8 cellular contexts compared by ENCODE assay signal in the genomic region with DNA sequence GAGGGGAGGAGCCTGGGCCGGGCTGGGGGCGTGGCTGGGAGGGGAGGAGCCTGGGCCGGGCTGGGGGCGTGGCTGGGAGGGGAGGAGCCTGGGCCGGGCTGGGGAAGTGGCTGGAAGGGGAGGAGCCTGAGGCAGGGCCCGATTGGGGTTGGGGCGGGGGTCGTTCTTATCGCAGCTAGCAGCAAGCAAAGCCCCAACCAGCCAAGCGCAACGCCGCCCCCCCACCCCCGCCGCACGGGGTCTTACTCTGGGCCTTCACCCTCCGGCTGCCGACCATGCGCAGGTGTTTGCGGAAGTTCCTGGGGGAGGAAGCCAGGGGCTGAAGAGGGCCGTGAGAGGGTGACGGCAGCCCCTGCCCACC. TPM values are rescaled to one million over a fixed set of nuclear protein-coding genes. Genes with fewer than 3 reads are reported as not detected.
DNase-seq lines count a peak whose midpoint lies in the region; ATAC-seq and TF ChIP-seq lines count a peak whose summit lies in the region.

No MANE protein-coding gene starts in this region.

- WGBS in body of pancreas, 2 donors: 29 to 30% methylated on average over 4 to 18 of the region's 21 CpGs

- peak overlapping the region in 1 of 2 donors; percentile 40 for H3K4me3 ChIP-seq in CD4-positive, alpha-beta memory T cell (ENCODE audit: low read length in 2 of 2)
- H3K4me3 ChIP-seq in Jurkat, Clone E6-1 (ENCODE audit: low read length): peak overlapping the region; percentile 37
- no peak overlapping the region for H3K4me3 ChIP-seq in body of pancreas

- H3K27ac Mint-ChIP-seq in CD4-positive, alpha-beta memory T cell: peak overlapping the region in 4 of 7 donors; percentile 12 to 57 (median 49)

- H3K4me1 ChIP-seq in CD4-positive, alpha-beta memory T cell (ENCODE audit: insufficient read depth, low read length): peaks cover 60% of the 10 kb centered on the region
- peaks cover 36% of the 10 kb centered on the region for H3K4me1 ChIP-seq in body of pancreas

- no peak for ATAC-seq in body of pancreas
- ATAC-seq in left lobe of liver: peak; percentile 62
- no peak for ATAC-seq in stimulated activated naive CD8-positive, alpha-beta T cell treated with anti-CD3 and anti-CD28 coated beads, Interleukin-15, Interleukin-2, amounts not matched to agents 100 U/mL and 50 U/mL, for 24 hours
- ATAC-seq in GM19324 (IDR thresholded peaks at IDR 0.05; ENCODE audit: low FRiP score, unreplicated experiment): no peak

- no peaks in the 10 kb centered on the region for H3K36me3 ChIP-seq in CD4-positive, alpha-beta memory T cell (ENCODE audit: insufficient read depth, low read length)
- peaks cover 0 to 5% of the 10 kb centered on the region in 2 donors for H3K36me3 ChIP-seq in body of pancreas (replicated peaks in 1 of 2; ENCODE audit: insufficient read depth in 1 of 2, low read depth in 2 of 2)

- peaks cover 0 to 4% (median 0%) of the 10 kb centered on the region in 8 donors for H3K9me3 Mint-ChIP-seq in CD4-positive, alpha-beta memory T cell

- intact Hi-C loops in CD4-positive, alpha-beta memory T cell (cut with micrococcal nuclease): no loop called here
- intact Hi-C loops in body of pancreas (cut with DNase I): no loop called here

- H3K27ac ChIP-seq in CD4-positive, alpha-beta memory T cell (ENCODE audit: low read depth, low read length): no peak overlapping the region
- peak overlapping the region in 1 of 4 donors; percentile 59 for H3K27ac ChIP-seq in body of pancreas

- no peaks in the 10 kb centered on the region for H3K27me3 ChIP-seq in CD4-positive, alpha-beta memory T cell (ENCODE audit: insufficient read depth, low read length)
- H3K27me3 ChIP-seq in body of pancreas: no peaks in the 10 kb centered on the region

- peaks cover 4 to 50% (median 19%) of the 10 kb centered on the region in 4 donors for H3K4me1 Mint-ChIP-seq in CD4-positive, alpha-beta memory T cell

- CTCF ChIA-PET in CD4-positive, alpha-beta memory T cell (lab: Charles Lee; ENCODE audit: partially characterized antibody): interaction anchor here (0.9 kb wide), 1 partner anchor 9 kb away, joined by 3 read pairs; no protein-coding TSS in a partner anchor

- H3K36me3 Mint-ChIP-seq in CD4-positive, alpha-beta memory T cell: peaks cover 0 to 4% of the 10 kb centered on the region in 2 donors

- peak; percentile 31 to 62 (median 48) for DNase-seq in CD4-positive, alpha-beta memory T cell
- DNase-seq in Jurkat, Clone E6-1 (ENCODE audit: low read depth, low spot score): no peak
- DNase-seq in body of pancreas: peak in 3 of 4 donors; percentile 26 to 52 (median 44)
- DNase-seq in left lobe of liver (ENCODE audit: low spot score): peak; percentile 82
- DNase-seq in stimulated activated naive CD8-positive, alpha-beta T cell treated with anti-CD3 and anti-CD28 coated beads, Interleukin-15, Interleukin-2, amounts not matched to agents 100 U/mL and 50 U/mL, for 24 hours: peak; percentile 57
- DNase-seq in NCI-H69 (lab: John Stamatoyannopoulos, UW): no peak
- DNase-seq in DMS79 treated with DMSO at 0.1 percent for 48 hours (lab: John Stamatoyannopoulos, UW): no peak

- peak in 1 of 3 donors; percentile 35 for TF ChIP-seq POLR2A in body of pancreas (IDR thresholded peaks at IDR 0.05)

- POLR2A ChIA-PET in CD4-positive, alpha-beta memory T cell (lab: Charles Lee; ENCODE audit: partially characterized antibody): interaction anchor here (1.1 to 1.4 kb wide), 2 partner anchors 31 to 213 kb away, joined by 3 to 4 read pairs; partner anchors contain the start of genes EXD3, NOXA1 and TUBB4B

- no peaks in the 10 kb centered on the region for H3K9me3 ChIP-seq in CD4-positive, alpha-beta memory T cell (ENCODE audit: control insufficient read depth in 1 of 2, low read length in 2 of 2)
- H3K9me3 ChIP-seq in body of pancreas: no peaks in the 10 kb centered on the region

- TF ChIP-seq CTCF in body of pancreas (IDR thresholded peaks at IDR 0.05): no peak

- no peaks in the 10 kb centered on the region for H3K27me3 Mint-ChIP-seq in CD4-positive, alpha-beta memory T cell

- H3K4me3 Mint-ChIP-seq in CD4-positive, alpha-beta memory T cell: peak overlapping the region in 7 of 8 donors; percentile 17 to 59 (median 46)

RNA-seq across cellular contexts. Expression of gene NSMF, which starts 5.0 kb away (rescaled TPM):
- total RNA-seq in CD4-positive, alpha-beta memory T cell: 10 to 100 TPM; 18.3 to 20.9 TPM
- polyA plus RNA-seq in CD4-positive, alpha-beta memory T cell: 10 to 100 TPM in 1 of 2 donors, 1 to 10 TPM in 1; 3.8 to 10.6 TPM
- polyA plus RNA-seq in Jurkat, Clone E6-1 (2012; ENCODE audit: insufficient read depth, insufficient read length): 5.4 TPM
- total RNA-seq in body of pancreas (10 to 100 TPM; 65.4 to 65.9 TPM), left lobe of liver (23.0 TPM)

RNA-seq across cellular contexts. Expression of gene ENTPD8, which starts 13.0 kb away (rescaled TPM):
- total RNA-seq in CD4-positive, alpha-beta memory T cell: not detected
- not detected for polyA plus RNA-seq in CD4-positive, alpha-beta memory T cell
- not detected for polyA plus RNA-seq in Jurkat, Clone E6-1 (2012; ENCODE audit: insufficient read depth, insufficient read length)
- total RNA-seq in body of pancreas (1 to 10 TPM; 2.0 to 2.3 TPM), left lobe of liver (9.0 TPM)

RNA-seq across cellular contexts. Expression of gene NOXA1, which starts 30.9 kb away (rescaled TPM):
- total RNA-seq in CD4-positive, alpha-beta memory T cell: 1 to 10 TPM; 4.5 to 5.6 TPM
- polyA plus RNA-seq in CD4-positive, alpha-beta memory T cell: under 1 TPM; 0.29 to 1.00 TPM
- not detected for polyA plus RNA-seq in Jurkat, Clone E6-1 (2012; ENCODE audit: insufficient read depth, insufficient read length)
- total RNA-seq in body of pancreas: 10 to 100 TPM in 1 of 2 donors, 1 to 10 TPM in 1; 7.3 to 12.9 TPM
- 6.0 TPM for total RNA-seq in left lobe of liver

RNA-seq across cellular contexts. Expression of gene EXD3, which starts 31.2 kb away (rescaled TPM):
- total RNA-seq in CD4-positive, alpha-beta memory T cell: 10 to 100 TPM; 21.4 to 21.9 TPM
- 1 to 10 TPM; 2.5 to 7.1 TPM for polyA plus RNA-seq in CD4-positive, alpha-beta memory T cell
- not detected for polyA plus RNA-seq in Jurkat, Clone E6-1 (2012; ENCODE audit: insufficient read depth, insufficient read length)
- total RNA-seq in body of pancreas: 10 to 100 TPM; 23.3 to 34.9 TPM
- total RNA-seq in left lobe of liver: 19.3 TPM

Comparison
In these comparisons a context has a peak if more than half of its experiments do, and no peak if none do; other contexts are left out.
1. DNase-seq: peak in CD4-positive, alpha-beta memory T cell (5 of 5), body of pancreas (3 of 4), left lobe of liver (single experiment) and stimulated activated naive CD8-positive, alpha-beta T cell treated with anti-CD3 and anti-CD28 coated beads, Interleukin-15, Interleukin-2, amounts not matched to agents 100 U/mL and 50 U/mL, for 24 hours (single experiment); none in Jurkat, Clone E6-1 (single experiment), NCI-H69 (single experiment) and DMS79 treated with DMSO at 0.1 percent for 48 hours (single experiment).